26 cellular contexts compared by ENCODE assay signal in genomic region chr15:89328398-89329254, GRCh38. TPM values are rescaled to one million over a fixed set of nuclear protein-coding genes. Genes with fewer than 3 reads are reported as not detected.
DNase-seq lines count a peak whose midpoint lies in the region; ATAC-seq and TF ChIP-seq lines count a peak whose summit lies in the region.
"Had no signal": no experiment of that assay in that cellular context is flagged by ENCODE, and none has a peak within 500 bp of the region (broad histone marks: within the 10 kb centered on the region; RNA-seq: fewer than 3 reads in every experiment).

No MANE protein-coding gene starts in this region.

- H3K9me3 Mint-ChIP-seq in activated T-cell treated with anti-CD3 and anti-CD28 coated beads, Interleukin-2, amount 50 U/mL, for 24 hours = no peaks in the 10 kb centered on the region
- no peaks in the 10 kb centered on the region for H3K9me3 Mint-ChIP-seq in activated T-cell treated with anti-CD3 and anti-CD28 coated beads, Interleukin-2, amount 50 U/mL, for 4 hours
- H3K9me3 Mint-ChIP-seq in CD8-positive, alpha-beta memory T cell = no peaks in the 10 kb centered on the region
- H3K9me3 Mint-ChIP-seq in activated T-helper 2 cell treated with anti-CD3 and anti-CD28 coated beads, Interferon-gamma antibody, Interleukin-2, Interleukin-4, amounts not matched to agents 10 μg/mL and 5 μg/mL and 100 μg/mL, durations not matched to agents 14 hours and 24 hours and 36 hours = no peaks in the 10 kb centered on the region
- H3K9me3 Mint-ChIP-seq in natural killer cell = peaks cover 0 to 3% of the 10 kb centered on the region in 2 donors
- H3K9me3 Mint-ChIP-seq: dendritic cell treated with granulocyte-macrophage colony-stimulating factor and Interleukin-4, amounts not matched to agents 40 ng/mL and 50 ng/mL, for 4 days; H9; naive B cell had no signal

- H3K4me1 Mint-ChIP-seq in activated T-cell treated with anti-CD3 and anti-CD28 coated beads, Interleukin-2, amount 50 U/mL, for 24 hours (ENCODE audit: low read depth) = peaks cover 46% of the 10 kb centered on the region
- H3K4me1 Mint-ChIP-seq in activated T-cell treated with anti-CD3 and anti-CD28 coated beads, Interleukin-2, amount 50 U/mL, for 4 hours (ENCODE audit: low read depth) = peaks cover 45% of the 10 kb centered on the region
- peaks cover 46 to 62% (median 55%) of the 10 kb centered on the region in 3 donors for H3K4me1 Mint-ChIP-seq in CD8-positive, alpha-beta memory T cell
- H3K4me1 Mint-ChIP-seq in activated T-helper 2 cell treated with anti-CD3 and anti-CD28 coated beads, Interferon-gamma antibody, Interleukin-2, Interleukin-4, amounts not matched to agents 10 μg/mL and 5 μg/mL and 100 μg/mL, durations not matched to agents 14 hours and 24 hours and 36 hours (ENCODE audit: low read depth) = peaks cover 40% of the 10 kb centered on the region
- H3K4me1 Mint-ChIP-seq in natural killer cell = peaks cover 57 to 79% of the 10 kb centered on the region in 2 donors

- peaks cover 55% of the 10 kb centered on the region for H3K4me1 ChIP-seq in CD8-positive, alpha-beta memory T cell (ENCODE audit: insufficient read depth, low read length)
- no peaks in the 10 kb centered on the region for H3K4me1 ChIP-seq in foreskin keratinocyte

- H3K27ac ChIP-seq in CD8-positive, alpha-beta memory T cell (ENCODE audit: low read depth, low read length) = no peak overlapping the region
- H3K27ac ChIP-seq in foreskin keratinocyte = no peak overlapping the region
- H3K27ac ChIP-seq: A549, body of pancreas, hepatocyte, WERI-Rb-1 had no signal

- H3K27me3 ChIP-seq in CD8-positive, alpha-beta memory T cell (ENCODE audit: insufficient read depth, low read length, poor library complexity, severe bottlenecking) = no peaks in the 10 kb centered on the region
- H3K27me3 ChIP-seq in foreskin keratinocyte = no peaks in the 10 kb centered on the region
- H3K27me3 ChIP-seq: BLaER1 treated with 17β-estradiol and CSF1 and Interleukin-3, amounts not matched to agents 10 nM and 100 nM; body of pancreas; hepatocyte had no signal

- no peak for DNase-seq in activated T-cell treated with anti-CD3 and anti-CD28 coated beads, Interleukin-2, amount 50 U/mL, for 24 hours
- DNase-seq in activated T-cell treated with anti-CD3 and anti-CD28 coated beads, Interleukin-2, amount 50 U/mL, for 4 hours = no peak
- DNase-seq in CD8-positive, alpha-beta memory T cell = no peak
- no peak for DNase-seq in activated T-helper 2 cell treated with anti-CD3 and anti-CD28 coated beads, Interferon-gamma antibody, Interleukin-2, Interleukin-4, amounts not matched to agents 10 μg/mL and 5 μg/mL and 100 μg/mL, durations not matched to agents 14 hours and 24 hours and 36 hours (ENCODE audit: low spot score)
- DNase-seq in natural killer cell = no peak
- no peak for DNase-seq in foreskin keratinocyte
- DNase-seq: activated gamma-delta T cell; body of pancreas; DMS153; H9; naive B cell; NCI-H1417 treated with DMSO at 0.1 percent for 48 hours; NCI-H2171; NCI-H69; stimulated activated CD4-positive, alpha-beta T cell treated with anti-CD3 and anti-CD28 coated beads, Interleukin-2, amount 100 ng/mL, for 24 hours; SW 1271; WERI-Rb-1 had no signal

- H3K9me3 ChIP-seq in CD8-positive, alpha-beta memory T cell (ENCODE audit: low read length) = no peaks in the 10 kb centered on the region
- H3K9me3 ChIP-seq: A549; BLaER1 treated with 17β-estradiol and CSF1 and Interleukin-3, amounts not matched to agents 10 nM and 100 nM; body of pancreas had no signal

- POLR2A ChIA-PET in CD8-positive, alpha-beta memory T cell (lab: Charles Lee) = no interaction called here

- no peak overlapping the region for H3K4me3 ChIP-seq in CD8-positive, alpha-beta memory T cell (ENCODE audit: low read length)
- H3K4me3 ChIP-seq: A549; BLaER1 treated with 17β-estradiol and CSF1 and Interleukin-3, amounts not matched to agents 10 nM and 100 nM; body of pancreas; hepatocyte; lung had no signal

- H3K27ac Mint-ChIP-seq in activated T-cell treated with anti-CD3 and anti-CD28 coated beads, Interleukin-2, amount 50 U/mL, for 24 hours = peak overlapping the region; percentile 82
- H3K27ac Mint-ChIP-seq in CD8-positive, alpha-beta memory T cell = peak overlapping the region; percentile 56 to 88 (median 73)
- H3K27ac Mint-ChIP-seq in activated T-helper 2 cell treated with anti-CD3 and anti-CD28 coated beads, Interferon-gamma antibody, Interleukin-2, Interleukin-4, amounts not matched to agents 10 μg/mL and 5 μg/mL and 100 μg/mL, durations not matched to agents 14 hours and 24 hours and 36 hours = peak overlapping the region; percentile 76
- peak overlapping the region; percentile 83 to 89 for H3K27ac Mint-ChIP-seq in natural killer cell
- H3K27ac Mint-ChIP-seq: dendritic cell treated with granulocyte-macrophage colony-stimulating factor and Interleukin-4, amounts not matched to agents 40 ng/mL and 50 ng/mL, for 4 days; H9; progenitor cell of endocrine pancreas had no signal

- intact Hi-C loops in activated T-helper 2 cell treated with anti-CD3 and anti-CD28 coated beads, Interferon-gamma antibody, Interleukin-2, Interleukin-4, amounts not matched to agents 10 μg/mL and 5 μg/mL and 100 μg/mL, durations not matched to agents 14 hours and 24 hours and 36 hours (cut with micrococcal nuclease) = no loop called here
- intact Hi-C loops in natural killer cell (cut with micrococcal nuclease) = no loop called here

- no peak for TF ChIP-seq CTCF in natural killer cell (IDR thresholded peaks at IDR 0.05)
- no peak for TF ChIP-seq CTCF in foreskin keratinocyte (conservative IDR thresholded peaks at IDR 0.05)

- H3K27me3 Mint-ChIP-seq in activated T-cell treated with anti-CD3 and anti-CD28 coated beads, Interleukin-2, amount 50 U/mL, for 24 hours = no peaks in the 10 kb centered on the region
- H3K27me3 Mint-ChIP-seq in activated T-cell treated with anti-CD3 and anti-CD28 coated beads, Interleukin-2, amount 50 U/mL, for 4 hours (ENCODE audit: low read depth) = no peaks in the 10 kb centered on the region
- H3K27me3 Mint-ChIP-seq in CD8-positive, alpha-beta memory T cell = peaks cover 0 to 2% of the 10 kb centered on the region in 2 donors
- no peaks in the 10 kb centered on the region for H3K27me3 Mint-ChIP-seq in activated T-helper 2 cell treated with anti-CD3 and anti-CD28 coated beads, Interferon-gamma antibody, Interleukin-2, Interleukin-4, amounts not matched to agents 10 μg/mL and 5 μg/mL and 100 μg/mL, durations not matched to agents 14 hours and 24 hours and 36 hours (ENCODE audit: low read depth)
- no peaks in the 10 kb centered on the region for H3K27me3 Mint-ChIP-seq in natural killer cell (ENCODE audit: low read depth in 2 of 2)
- H3K27me3 Mint-ChIP-seq: dendritic cell treated with granulocyte-macrophage colony-stimulating factor and Interleukin-4, amounts not matched to agents 40 ng/mL and 50 ng/mL, for 4 days; naive B cell; progenitor cell of endocrine pancreas had no signal

- H3K4me3 Mint-ChIP-seq in activated T-cell treated with anti-CD3 and anti-CD28 coated beads, Interleukin-2, amount 50 U/mL, for 24 hours = no peak overlapping the region
- no peak overlapping the region for H3K4me3 Mint-ChIP-seq in activated T-cell treated with anti-CD3 and anti-CD28 coated beads, Interleukin-2, amount 50 U/mL, for 4 hours
- peak overlapping the region in 1 of 7 donors; percentile 63 for H3K4me3 Mint-ChIP-seq in CD8-positive, alpha-beta memory T cell
- no peak overlapping the region for H3K4me3 Mint-ChIP-seq in activated T-helper 2 cell treated with anti-CD3 and anti-CD28 coated beads, Interferon-gamma antibody, Interleukin-2, Interleukin-4, amounts not matched to agents 10 μg/mL and 5 μg/mL and 100 μg/mL, durations not matched to agents 14 hours and 24 hours and 36 hours (ENCODE audit: low read depth)
- H3K4me3 Mint-ChIP-seq in natural killer cell = peak overlapping the region; percentile 85
- H3K4me3 Mint-ChIP-seq: dendritic cell treated with granulocyte-macrophage colony-stimulating factor and Interleukin-4, amounts not matched to agents 40 ng/mL and 50 ng/mL, for 4 days; H9 had no signal

- H3K36me3 ChIP-seq in CD8-positive, alpha-beta memory T cell (ENCODE audit: insufficient read depth, low read length) = peaks cover 83% of the 10 kb centered on the region

- H3K36me3 Mint-ChIP-seq in activated T-cell treated with anti-CD3 and anti-CD28 coated beads, Interleukin-2, amount 50 U/mL, for 24 hours (ENCODE audit: low read depth) = peaks cover 92% of the 10 kb centered on the region
- peaks cover 55% of the 10 kb centered on the region for H3K36me3 Mint-ChIP-seq in activated T-cell treated with anti-CD3 and anti-CD28 coated beads, Interleukin-2, amount 50 U/mL, for 4 hours (ENCODE audit: insufficient read depth)
- peaks cover 19 to 90% (median 21%) of the 10 kb centered on the region in 3 donors for H3K36me3 Mint-ChIP-seq in CD8-positive, alpha-beta memory T cell
- peaks cover 88% of the 10 kb centered on the region for H3K36me3 Mint-ChIP-seq in activated T-helper 2 cell treated with anti-CD3 and anti-CD28 coated beads, Interferon-gamma antibody, Interleukin-2, Interleukin-4, amounts not matched to agents 10 μg/mL and 5 μg/mL and 100 μg/mL, durations not matched to agents 14 hours and 24 hours and 36 hours (ENCODE audit: low read depth)
- peaks cover 11% of the 10 kb centered on the region for H3K36me3 Mint-ChIP-seq in natural killer cell

- ATAC-seq in activated T-cell treated with anti-CD3 and anti-CD28 coated beads, Interleukin-2, amount 50 U/mL, for 4 hours = no peak
- no peak for ATAC-seq in natural killer cell
- ATAC-seq in foreskin keratinocyte = no peak
- ATAC-seq in HG02798 (IDR thresholded peaks at IDR 0.05; ENCODE audit: poor library complexity, unreplicated experiment) = no peak
- ATAC-seq in GM18520 (IDR thresholded peaks at IDR 0.05; ENCODE audit: unreplicated experiment) = no peak
- ATAC-seq: A549, body of pancreas, Right ventricle myocardium inferior had no signal

- CTCF ChIA-PET in CD8-positive, alpha-beta memory T cell (lab: Charles Lee) = interaction anchor here (1.0 to 3.9 kb wide), 3 partner anchors 29 to 122 kb away, joined by 3 to 13 read pairs (median 5); no protein-coding TSS in a partner anchor

RNA-seq across cellular contexts. Expression of gene POLG, which starts 6.0 kb away (rescaled TPM):
- 100 to 1,000 TPM; 119 to 142 (median 119) TPM for total RNA-seq in activated T-cell treated with anti-CD3 and anti-CD28 coated beads, Interleukin-2, amount 50 U/mL, for 4 hours
- total RNA-seq in CD8-positive, alpha-beta memory T cell = 100 to 1,000 TPM; 106 to 110 TPM
- polyA plus RNA-seq in CD8-positive, alpha-beta memory T cell = 56.0 TPM
- total RNA-seq in activated T-helper 2 cell treated with anti-CD3 and anti-CD28 coated beads, Interferon-gamma antibody, Interleukin-2, Interleukin-4, amounts not matched to agents 10 μg/mL and 5 μg/mL and 100 μg/mL, durations not matched to agents 14 hours and 24 hours and 36 hours = 124 and 131 TPM in 2 replicates
- 100 to 1,000 TPM; 205 to 253 (median 238) TPM for total RNA-seq in natural killer cell
- 47.8 and 50.5 TPM in 2 replicates for total RNA-seq in foreskin keratinocyte
- polyA plus RNA-seq in foreskin keratinocyte = 30.7 and 39.1 TPM in 2 replicates
